Comparison of ENCODE assay signal across 22 cellular contexts in genomic region chr11:69484427-69485259, GRCh38. TPM values are rescaled to one million over a fixed set of nuclear protein-coding genes. Genes with fewer than 3 reads are reported as not detected.
DNase-seq lines count a peak whose midpoint lies in the region; ATAC-seq, FAIRE-seq and TF ChIP-seq lines count a peak whose summit lies in the region.
"Had no signal": no experiment of that assay in that cellular context is flagged by ENCODE, and none has a peak within 500 bp of the region (broad histone marks: within the 10 kb centered on the region; RNA-seq: fewer than 3 reads in every experiment).

No MANE protein-coding gene starts in this region.

- H4K91ac ChIP-seq in neuronal stem cell (ENCODE audit: low read depth, low read length, poor library complexity), result peak overlapping the region; percentile 16

- H3K4me1 ChIP-seq in cardiac muscle cell (ENCODE audit: low read depth) (peaks cover 38% of the 10 kb centered on the region), heart right ventricle (peaks cover 21 to 63% (median 40%) of the 10 kb centered on the region in 9 donors), kidney (ENCODE audit: control insufficient read depth in 1 of 2, insufficient read depth in 1 of 2, low read depth in 1 of 2, low read length in 2 of 2) (peaks cover 3 to 12% of the 10 kb centered on the region in 2 donors), neuronal stem cell (ENCODE audit: control insufficient read depth in 2 of 2, insufficient read depth in 1 of 2, low read depth in 1 of 2, low read length in 2 of 2) (peaks cover 16 to 19% of the 10 kb centered on the region in 2 donors)

- no peaks in the 10 kb centered on the region for H3K4me1 Mint-ChIP-seq in activated T-cell treated with anti-CD3 and anti-CD28 coated beads, Interleukin-2, amount 50 U/mL, for 72 hours (ENCODE audit: low read depth)
- H3K4me1 Mint-ChIP-seq: CD8-positive, alpha-beta memory T cell had no signal

- H3K79me1 ChIP-seq in neuronal stem cell (ENCODE audit: low read depth, low read length), result no peaks in the 10 kb centered on the region

- no peak overlapping the region for H4K8ac ChIP-seq in neuronal stem cell (ENCODE audit: low read depth, low read length)

- H3K4me3 Mint-ChIP-seq in activated T-cell treated with anti-CD3 and anti-CD28 coated beads, Interleukin-2, amount 50 U/mL, for 72 hours, result no peak overlapping the region
- H3K4me3 Mint-ChIP-seq: CD8-positive, alpha-beta memory T cell; GM23338 had no signal

- peak overlapping the region; percentile 22 for H2AK5ac ChIP-seq in neuronal stem cell (ENCODE audit: low read depth, low read length)

- H2AFZ ChIP-seq in neuronal stem cell (ENCODE audit: low read length), result peak overlapping the region; percentile 85

- no peak overlapping the region for H2BK12ac ChIP-seq in neuronal stem cell (ENCODE audit: low read length)

- H3K4me3 ChIP-seq in cardiac muscle cell (no peak overlapping the region), heart right ventricle (no peak overlapping the region), kidney (ENCODE audit: low read length in 2 of 2) (no peak overlapping the region), neuronal stem cell (ENCODE audit: low read length in 2 of 2) (no peak overlapping the region)
- H3K4me3 ChIP-seq: BLaER1 treated with 17β-estradiol and CSF1 and Interleukin-3, amounts not matched to agents 10 nM and 100 nM; GM23338 had no signal

- peak overlapping the region; percentile 2 for H2BK5ac ChIP-seq in neuronal stem cell (ENCODE audit: low read length)

- intact Hi-C loops in heart right ventricle (cut with DNase I) (loop anchor here in 2 of 10 donors (10.0 kb wide), 2 partner anchors 350 to 370 kb away; no protein-coding TSS in a partner anchor), kidney (cut with DNase I) (no loop called here)

- H3K27ac ChIP-seq in cardiac muscle cell (peak overlapping the region; percentile 60), heart right ventricle (no peak overlapping the region), kidney (ENCODE audit: low read depth in 2 of 2, low read length in 2 of 2) (no peak overlapping the region), neuronal stem cell (replicated peaks; ENCODE audit: low read length) (no peak overlapping the region)
- H3K27ac ChIP-seq: BLaER1 treated with 17β-estradiol and CSF1 and Interleukin-3, amounts not matched to agents 10 nM and 100 nM; KMS-11 had no signal

- FAIRE-seq in kidney (lab: Jason Lieb, UNC), result no peak
- FAIRE-seq: D721Med had no signal

- no peaks in the 10 kb centered on the region for H3K36me3 ChIP-seq in cardiac muscle cell
- no peaks in the 10 kb centered on the region for H3K36me3 ChIP-seq in heart right ventricle
- H3K36me3 ChIP-seq in kidney (ENCODE audit: control insufficient read depth in 1 of 2, insufficient read depth in 2 of 2, low read length in 2 of 2), result no peaks in the 10 kb centered on the region
- H3K36me3 ChIP-seq in neuronal stem cell (replicated peaks in 1 of 2; ENCODE audit: control insufficient read depth in 2 of 2, insufficient read depth in 2 of 2, low read length in 2 of 2), result no peaks in the 10 kb centered on the region
- H3K36me3 ChIP-seq: BLaER1 treated with 17β-estradiol and CSF1 and Interleukin-3, amounts not matched to agents 10 nM and 100 nM had no signal

- H3K9ac ChIP-seq in kidney (ENCODE audit: low read length in 2 of 2) (no peak overlapping the region), neuronal stem cell (ENCODE audit: low read depth, low read length, poor library complexity) (no peak overlapping the region)
- H3K9ac ChIP-seq: BLaER1 treated with 17β-estradiol and CSF1 and Interleukin-3, amounts not matched to agents 10 nM and 100 nM; KMS-11 had no signal

- H2BK120ac ChIP-seq in neuronal stem cell (ENCODE audit: low read depth, low read length), result no peak overlapping the region

- no peaks in the 10 kb centered on the region for H3K27me3 Mint-ChIP-seq in activated T-cell treated with anti-CD3 and anti-CD28 coated beads, Interleukin-2, amount 50 U/mL, for 72 hours (ENCODE audit: low read depth)
- H3K27me3 Mint-ChIP-seq: CD8-positive, alpha-beta memory T cell had no signal

- H3K9me3 Mint-ChIP-seq in activated T-cell treated with anti-CD3 and anti-CD28 coated beads, Interleukin-2, amount 50 U/mL, for 72 hours, result no peaks in the 10 kb centered on the region
- H3K9me3 Mint-ChIP-seq: CD8-positive, alpha-beta memory T cell; GM23338 had no signal

- H3K27ac Mint-ChIP-seq in activated T-cell treated with anti-CD3 and anti-CD28 coated beads, Interleukin-2, amount 50 U/mL, for 72 hours, result no peak overlapping the region
- H3K27ac Mint-ChIP-seq: GM23338 had no signal

- no peak overlapping the region for H3K23ac ChIP-seq in neuronal stem cell (ENCODE audit: low read depth, low read length, poor library complexity)

- no peak overlapping the region for H2BK15ac ChIP-seq in neuronal stem cell (ENCODE audit: low read length)

- H3K36me3 Mint-ChIP-seq in activated T-cell treated with anti-CD3 and anti-CD28 coated beads, Interleukin-2, amount 50 U/mL, for 72 hours (ENCODE audit: insufficient read depth in 2 of 2), result no peaks in the 10 kb centered on the region
- H3K36me3 Mint-ChIP-seq: CD8-positive, alpha-beta memory T cell had no signal

- no peak overlapping the region for H3K14ac ChIP-seq in neuronal stem cell (ENCODE audit: low read length)

- peak in 1 of 2 donors; percentile 73 for DNase-seq in cardiac muscle cell (ENCODE audit: low read depth in 1 of 2, low spot score in 1 of 2)
- DNase-seq in heart right ventricle, result no peak
- DNase-seq in kidney, result peak; percentile 46
- DNase-seq in neuronal stem cell (ENCODE audit: low spot score), result no peak
- DNase-seq in activated T-cell treated with anti-CD3 and anti-CD28 coated beads, Interleukin-2, amount 50 U/mL, for 72 hours, result no peak
- DNase-seq in anterior cingulate cortex (lab: John Stamatoyannopoulos, UW), result no peak
- no peak for DNase-seq in NCI-H146 treated with DMSO at 0.1 percent for 48 hours (lab: John Stamatoyannopoulos, UW; ENCODE audit: unreplicated experiment)
- DNase-seq: DMS79, NCI-H1436 treated with DMSO at 0.1 percent for 48 hours, NCI-H2081, NCI-H510A, NCI-H82, SHP77 had no signal

- no peak overlapping the region for H3K4me2 ChIP-seq in neuronal stem cell (ENCODE audit: insufficient read depth, low read length, poor library complexity, severe bottlenecking)
- H3K4me2 ChIP-seq: BLaER1 treated with 17β-estradiol and CSF1 and Interleukin-3, amounts not matched to agents 10 nM and 100 nM; GM23338; KMS-11 had no signal

- 85 to 90% methylated on average over 13 of the region's 13 CpGs for WGBS in heart right ventricle, 2 donors
- WGBS in neuronal stem cell (ENCODE audit: extremely low coverage in 2 of 2, insufficient read length in 2 of 2, insufficient replicate concordance in 1 of 2), 2 donors, result no CpG with 5 or more reads among the region's 13 CpGs

- ATAC-seq in heart right ventricle (no peak), GM21423 (IDR thresholded peaks at IDR 0.05; ENCODE audit: unreplicated experiment) (no peak)
- ATAC-seq in activated T-cell treated with anti-CD3 and anti-CD28 coated beads, Interleukin-2, amount 50 U/mL, for 72 hours (replicated peaks in 1 of 2), result no peak
- ATAC-seq: Panc1 had no signal

- peak overlapping the region; percentile 36 for H3K18ac ChIP-seq in neuronal stem cell (ENCODE audit: low read length)

- no peaks in the 10 kb centered on the region for H3K27me3 ChIP-seq in cardiac muscle cell
- no peaks in the 10 kb centered on the region for H3K27me3 ChIP-seq in heart right ventricle
- H3K27me3 ChIP-seq in neuronal stem cell (ENCODE audit: control insufficient read depth in 3 of 3, insufficient read depth in 3 of 3, low read depth in 1 of 3, low read length in 3 of 3), result no peaks in the 10 kb centered on the region
- H3K27me3 ChIP-seq: BLaER1 treated with 17β-estradiol and CSF1 and Interleukin-3, amounts not matched to agents 10 nM and 100 nM had no signal

- H3K9me3 ChIP-seq in cardiac muscle cell (ENCODE audit: low read depth) (no peaks in the 10 kb centered on the region), heart right ventricle (no peaks in the 10 kb centered on the region), kidney (ENCODE audit: control insufficient read depth in 1 of 2, low read length in 2 of 2) (no peaks in the 10 kb centered on the region), neuronal stem cell (replicated peaks in 1 of 2; ENCODE audit: control insufficient read depth in 2 of 2, insufficient read depth in 1 of 2, low read depth in 1 of 2, low read length in 2 of 2) (no peaks in the 10 kb centered on the region)

- no peak overlapping the region for H3K4ac ChIP-seq in neuronal stem cell (ENCODE audit: low read length)

- TF ChIP-seq CTCF in cardiac muscle cell (IDR thresholded peaks at IDR 0.05; ENCODE audit: low read depth, low read length), result no peak
- no peak for TF ChIP-seq CTCF in heart right ventricle (IDR thresholded peaks at IDR 0.05)
- TF ChIP-seq CTCF in kidney (IDR thresholded peaks at IDR 0.05; ENCODE audit: borderline replicate concordance, extremely low read depth, insufficient read depth), result no peak

RNA-seq across cellular contexts. Expression of gene LINC01488, which starts 3.2 kb away (rescaled TPM):
- total RNA-seq in cardiac muscle cell (0.88 and 1.6 TPM in 2 replicates), heart right ventricle (under 1 TPM in 6 of 10 donors, not detected in 4; 0.12 to 0.23 (median 0.15) TPM), kidney (not detected)
- polyA plus RNA-seq in cardiac muscle cell (1.1 and 1.5 TPM in 2 replicates), heart right ventricle (under 1 TPM; 0.03 to 0.59 TPM), kidney (ENCODE audit: insufficient read depth, low read depth, low replicate concordance) (not detected)
- 0.06 TPM for polyA plus RNA-seq in neuronal stem cell (2013, experiment 1 of 2)
- 0.01 TPM for polyA plus RNA-seq in neuronal stem cell (2013, experiment 2 of 2)
- total RNA-seq in activated T-cell treated with anti-CD3 and anti-CD28 coated beads, Interleukin-2, amount 50 U/mL, for 72 hours, result not detected
- total RNA-seq: A172; CD8-positive, alpha-beta memory T cell; GM23338; M059J had no signal
- polyA plus RNA-seq: CD8-positive, alpha-beta memory T cell; GM23338 had no signal
